8 cellular contexts compared by ENCODE assay signal in genomic region chrX:123961268-123962005, GRCh38. TPM values are rescaled to one million over a fixed set of nuclear protein-coding genes. Genes with fewer than 3 reads are reported as not detected.
A peak's percentile ranks its signal among the peaks of the same experiment; 100 is the strongest.
DNase-seq lines count a peak whose midpoint lies in the region; ATAC-seq and TF ChIP-seq lines count a peak whose summit lies in the region.

Gene STAG2 (plus strand): TSS chrX:123961706. CDS start chrX:124022628, 60,922 bp downstream.

- H3K36me3 Mint-ChIP-seq in CD4-positive, alpha-beta T cell (ENCODE audit: low read depth), result peaks cover 42% of the 10 kb centered on the region
- H3K36me3 Mint-ChIP-seq in activated CD8-positive, alpha-beta T cell treated with anti-CD3 and anti-CD28 coated beads, Interleukin-2, amount 10 ng/mL, durations not matched to agents 7 days and 5 days (ENCODE audit: low read depth), result peaks cover 23% of the 10 kb centered on the region

- peak within 1 kb of the TSS; percentile 55 to 63 (median 59) for H3K4me3 ChIP-seq in right lobe of liver

- peak; percentile 12 for ATAC-seq in CD4-positive, alpha-beta T cell (ENCODE audit: poor library complexity)
- ATAC-seq in activated CD8-positive, alpha-beta T cell treated with anti-CD3 and anti-CD28 coated beads, Interleukin-2, amount 10 ng/mL, durations not matched to agents 7 days and 5 days, result peak; percentile 18
- ATAC-seq in right lobe of liver (peak; percentile 56 to 69 (median 64)), GM18502 (IDR thresholded peaks at IDR 0.05; ENCODE audit: poor library complexity, unreplicated experiment) (no peak)

- H3K27me3 Mint-ChIP-seq in CD4-positive, alpha-beta T cell, result peaks cover 7% of the 10 kb centered on the region
- no peaks in the 10 kb centered on the region for H3K27me3 Mint-ChIP-seq in activated CD8-positive, alpha-beta T cell treated with anti-CD3 and anti-CD28 coated beads, Interleukin-2, amount 10 ng/mL, durations not matched to agents 7 days and 5 days (ENCODE audit: low read depth)

- H3K4me1 Mint-ChIP-seq in CD4-positive, alpha-beta T cell (ENCODE audit: low read depth), result peaks cover 23% of the 10 kb centered on the region
- peaks cover 22% of the 10 kb centered on the region for H3K4me1 Mint-ChIP-seq in activated CD8-positive, alpha-beta T cell treated with anti-CD3 and anti-CD28 coated beads, Interleukin-2, amount 10 ng/mL, durations not matched to agents 7 days and 5 days (ENCODE audit: low read depth)

- peak within 1 kb of the TSS; percentile 98 for H3K27ac ChIP-seq in CD4-positive, alpha-beta T cell (ENCODE audit: low read depth, low read length)
- H3K27ac ChIP-seq in right lobe of liver, result peak within 1 kb of the TSS; percentile 99

- intact Hi-C loops in CD4-positive, alpha-beta T cell (cut with DNase I, micrococcal nuclease), result loop anchor here (2.0 to 10.0 kb wide), 7 partner anchors 15 to 383 kb away; partner anchors contain the start of genes SH2D1A (in 1 of the 2), THOC2 (in 1 of the 2) and XIAP (in 1 of the 2)
- intact Hi-C loops in right lobe of liver (cut with DNase I), result no loop called here

- no peaks in the 10 kb centered on the region for H3K9me3 Mint-ChIP-seq in CD4-positive, alpha-beta T cell
- no peaks in the 10 kb centered on the region for H3K9me3 Mint-ChIP-seq in activated CD8-positive, alpha-beta T cell treated with anti-CD3 and anti-CD28 coated beads, Interleukin-2, amount 10 ng/mL, durations not matched to agents 7 days and 5 days (ENCODE audit: insufficient read depth)

- no peaks in the 10 kb centered on the region for H3K36me3 ChIP-seq in right lobe of liver

- H3K4me1 ChIP-seq in right lobe of liver, result no peaks in the 10 kb centered on the region

- CTCF ChIA-PET in CD4-positive, alpha-beta T cell (lab: Charles Lee), result interaction anchor here (0.8 to 0.9 kb wide), 3 partner anchors 15 to 128 kb away, joined by 5 to 12 read pairs (median 5); no protein-coding TSS in a partner anchor
- CTCF ChIA-PET in activated CD8-positive, alpha-beta T cell treated with anti-CD3 and anti-CD28 coated beads, Interleukin-2, amount 10 ng/mL, durations not matched to agents 7 days and 5 days (lab: Charles Lee), result interaction anchor here (1.7 kb wide), 1 partner anchor 60 kb away, joined by 7 read pairs; no protein-coding TSS in a partner anchor

- H3K27me3 ChIP-seq in CD4-positive, alpha-beta T cell (ENCODE audit: control insufficient read depth, insufficient read depth, low read length), result no peaks in the 10 kb centered on the region
- H3K27me3 ChIP-seq in right lobe of liver, result no peaks in the 10 kb centered on the region

- peak; percentile 17 to 50 (median 32) for DNase-seq in CD4-positive, alpha-beta T cell
- DNase-seq in HUDEP-2 (lab: John Stamatoyannopoulos, UW; ENCODE audit: unreplicated experiment in 76 of 76) (peak in 75 of 76 experiments; percentile 5 to 80 (median 62)), NOMO-1 (lab: John Stamatoyannopoulos, UW; ENCODE audit: unreplicated experiment in 2 of 2) (peak; percentile 62 to 67), ecto neural progenitor cell (ENCODE audit: low spot score) (peak; percentile 81), right lobe of liver (peak; percentile 64 to 79 (median 76))
- peak; percentile 72 for DNase-seq in activated CD8-positive, alpha-beta T cell treated with anti-CD3 and anti-CD28 coated beads, Interleukin-2, amount 10 ng/mL, durations not matched to agents 7 days and 5 days
- peak; percentile 52 for DNase-seq in stimulated activated CD4-positive, alpha-beta T cell treated with anti-CD3 and anti-CD28 coated beads, Interleukin-4, amount 100 ng/mL, for 1 hour

- POLR2A ChIA-PET in CD4-positive, alpha-beta T cell (lab: Charles Lee), result interaction anchor here (0.6 to 2.0 kb wide), 5 partner anchors 29 to 760 kb away, joined by 3 to 9 read pairs (median 4); no protein-coding TSS in a partner anchor
- POLR2A ChIA-PET in activated CD8-positive, alpha-beta T cell treated with anti-CD3 and anti-CD28 coated beads, Interleukin-2, amount 10 ng/mL, durations not matched to agents 7 days and 5 days (lab: Charles Lee), result interaction anchor here (1.5 to 2.1 kb wide), 2 partner anchors 101 kb away, joined by 5 to 8 read pairs; no protein-coding TSS in a partner anchor

- no peak for TF ChIP-seq POLR2A in right lobe of liver (IDR thresholded peaks at IDR 0.05)

- no peaks in the 10 kb centered on the region for H3K9me3 ChIP-seq in CD4-positive, alpha-beta T cell (ENCODE audit: control insufficient read depth, low read length)
- H3K9me3 ChIP-seq in right lobe of liver, result no peaks in the 10 kb centered on the region

- peak within 1 kb of the TSS; percentile 98 for H3K4me3 Mint-ChIP-seq in CD4-positive, alpha-beta T cell
- H3K4me3 Mint-ChIP-seq in activated CD8-positive, alpha-beta T cell treated with anti-CD3 and anti-CD28 coated beads, Interleukin-2, amount 10 ng/mL, durations not matched to agents 7 days and 5 days, result peak within 1 kb of the TSS; percentile 89

- 23% methylated on average over 34 of the region's 38 CpGs for WGBS in right lobe of liver (ENCODE audit: insufficient coverage, low coverage, low lambda C conversion rate, missing lambda C conversion rate)

- TF ChIP-seq CTCF in CD4-positive, alpha-beta T cell (IDR thresholded peaks at IDR 0.05), result no peak
- no peak for TF ChIP-seq CTCF in right lobe of liver (IDR thresholded peaks at IDR 0.05)

- H3K27ac Mint-ChIP-seq in CD4-positive, alpha-beta T cell, result peak within 1 kb of the TSS; percentile 93
- peak within 1 kb of the TSS; percentile 95 for H3K27ac Mint-ChIP-seq in activated CD8-positive, alpha-beta T cell treated with anti-CD3 and anti-CD28 coated beads, Interleukin-2, amount 10 ng/mL, durations not matched to agents 7 days and 5 days

RNA-seq across cellular contexts. Expression of gene STAG2, which starts in this region (rescaled TPM):
- 10 to 100 TPM; 84.7 to 89.4 TPM for total RNA-seq in CD4-positive, alpha-beta T cell
- total RNA-seq in activated CD8-positive, alpha-beta T cell treated with anti-CD3 and anti-CD28 coated beads, Interleukin-2, amount 10 ng/mL, durations not matched to agents 7 days and 5 days, result 10 to 100 TPM; 87.3 to 94.9 TPM
- total RNA-seq in right lobe of liver, result 10 to 100 TPM; 17.1 to 27.5 (median 23.9) TPM

Comparison
In these comparisons a context has a peak if more than half of its experiments do, and no peak if none do; other contexts are left out.
1. intact Hi-C loops: an anchor here in CD4-positive, alpha-beta T cell (2.0 to 10.0 kb wide); none called in right lobe of liver.